8 cellular contexts compared by ENCODE assay signal in the genomic region with DNA sequence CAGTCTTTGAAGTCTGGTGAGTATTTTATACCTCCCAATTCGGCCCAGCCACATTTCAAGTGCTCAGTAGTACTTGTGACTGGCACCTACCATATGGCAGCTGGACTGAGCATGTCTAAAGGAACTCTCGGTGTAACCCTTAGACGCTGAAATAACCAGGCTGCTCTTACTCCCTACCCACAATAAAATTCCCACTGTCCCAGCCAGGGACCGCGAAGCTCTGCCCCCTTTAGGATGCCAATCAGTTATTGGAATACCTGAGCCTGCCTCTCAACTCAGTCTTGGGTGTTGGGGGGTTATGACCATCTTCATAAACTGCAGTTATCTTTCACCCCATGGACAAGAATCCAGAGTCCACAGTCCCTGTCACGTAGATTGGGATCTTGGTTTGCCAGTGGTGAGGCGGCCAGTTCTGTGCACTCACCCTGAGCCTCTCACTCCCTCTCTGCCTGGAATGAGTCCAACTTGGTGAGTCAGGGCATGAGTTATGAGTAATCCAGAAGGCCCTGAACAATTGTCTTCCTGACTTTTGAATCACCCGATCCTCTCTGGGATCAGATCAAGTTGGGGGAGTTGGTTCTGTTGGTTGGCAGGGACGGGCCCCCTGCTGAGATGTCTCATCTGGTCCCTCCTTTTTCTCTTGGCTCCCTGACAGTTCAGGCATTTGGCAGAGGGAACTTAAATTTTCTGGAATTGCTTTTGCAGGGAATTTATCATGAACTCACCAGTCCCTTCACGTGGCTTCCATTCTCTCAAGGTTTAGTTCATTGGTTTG.
DNase-seq lines count a peak whose midpoint lies in the region; ATAC-seq and TF ChIP-seq lines count a peak whose summit lies in the region.

No MANE protein-coding gene starts in this region.

- peak overlapping the region in 1 of 5 donors; percentile 51 for H3K9ac ChIP-seq in subcutaneous abdominal adipose tissue (ENCODE audit: low read length in 5 of 5)

- peaks cover 6 to 18% (median 16%) of the 10 kb centered on the region in 5 donors for H3K4me1 ChIP-seq in subcutaneous abdominal adipose tissue (ENCODE audit: control insufficient read depth in 5 of 5, insufficient read depth in 5 of 5, low read length in 5 of 5)

- TF ChIP-seq CTCF in astrocyte of the cerebellum (IDR thresholded peaks at IDR 0.05; ENCODE audit: low read depth, low read length, missing control alignments): no peak

- H3K4me3 ChIP-seq in astrocyte of the cerebellum (ENCODE audit: low read depth, low read length): no peak overlapping the region
- H3K4me3 ChIP-seq in subcutaneous abdominal adipose tissue (ENCODE audit: low read depth in 1 of 5, low read length in 5 of 5): no peak overlapping the region

- H3K27me3 ChIP-seq in subcutaneous abdominal adipose tissue (ENCODE audit: control insufficient read depth in 5 of 5, insufficient read depth in 4 of 5, low read length in 5 of 5): no peaks in the 10 kb centered on the region

- no peaks in the 10 kb centered on the region for H3K36me3 ChIP-seq in subcutaneous abdominal adipose tissue (ENCODE audit: control insufficient read depth in 5 of 5, insufficient read depth in 5 of 5, low read length in 5 of 5)

- in situ Hi-C loops in astrocyte of the cerebellum (cut with HindIII; ENCODE audit: low sequenced_read_pairs): no loop called here

- peak overlapping the region; percentile 84 for H3K27ac ChIP-seq in subcutaneous abdominal adipose tissue (ENCODE audit: low read depth, low read length)

- ATAC-seq in HG03342 (IDR thresholded peaks at IDR 0.05; ENCODE audit: unreplicated experiment) (no peak), HG02623 (IDR thresholded peaks at IDR 0.05; ENCODE audit: unreplicated experiment) (no peak), GM21786 (IDR thresholded peaks at IDR 0.05; ENCODE audit: unreplicated experiment) (no peak)

- DNase-seq in CD1c-positive myeloid dendritic cell (ENCODE audit: extremely low spot score) (peak; percentile 68), HUDEP-2 (lab: John Stamatoyannopoulos, UW; ENCODE audit: unreplicated experiment in 76 of 76) (peak in 71 of 76 experiments; percentile 7 to 94 (median 67)), astrocyte of the cerebellum (ENCODE audit: low read depth) (peak; percentile 97), iPS-NIHi11 (ENCODE audit: low spot score) (peak; percentile 55)

- peaks cover 0 to 4% (median 0%) of the 10 kb centered on the region in 5 donors for H3K9me3 ChIP-seq in subcutaneous abdominal adipose tissue (ENCODE audit: control insufficient read depth in 5 of 5, low read length in 5 of 5)
